In the genomic region with DNA sequence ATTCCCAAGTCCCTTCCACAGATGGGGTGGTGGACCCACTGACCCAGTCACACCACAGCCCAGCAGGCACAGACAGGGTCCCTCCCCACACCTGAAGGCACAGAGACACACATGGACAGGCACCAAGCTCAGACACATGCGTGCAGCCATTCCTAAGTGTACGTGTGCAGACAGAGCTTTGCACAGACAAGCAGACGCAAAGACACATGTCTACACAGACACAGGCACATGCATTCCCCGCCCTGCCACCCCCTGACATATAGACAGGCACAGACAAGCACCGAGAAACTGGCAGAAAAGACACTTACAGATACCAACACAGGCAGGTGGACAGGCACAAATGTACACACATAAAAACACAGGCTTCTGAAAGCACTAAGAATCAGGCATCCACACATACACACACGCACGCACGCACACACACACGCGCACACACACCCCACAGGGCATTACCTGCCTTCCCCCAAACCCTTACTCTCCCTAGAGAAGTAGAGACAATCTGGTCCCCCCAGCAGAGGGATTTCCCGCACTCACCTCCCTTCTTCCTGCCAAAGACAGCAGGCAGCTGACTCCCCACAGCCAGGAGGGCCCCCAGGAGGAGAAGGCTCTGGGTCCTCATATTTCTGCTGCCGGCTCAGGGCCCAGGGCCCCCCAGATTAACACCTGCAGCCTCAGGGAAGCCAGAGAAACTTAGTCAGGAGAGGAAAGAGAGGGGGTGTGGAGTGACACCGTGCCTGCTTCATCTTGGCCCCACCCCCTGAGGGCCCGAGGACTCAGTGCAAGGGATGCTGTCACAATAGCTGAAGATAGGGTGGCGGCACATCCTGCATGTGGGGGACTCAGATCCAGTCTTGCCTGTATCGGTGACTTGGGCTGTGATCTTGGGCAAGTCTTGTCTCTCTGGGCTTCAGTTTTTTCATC, we compare ENCODE assay signal across 21 cellular contexts. TPM values are rescaled to one million over a fixed set of nuclear protein-coding genes. Genes with fewer than 3 reads are reported as not detected.
DNase-seq lines count a peak whose midpoint lies in the region; ATAC-seq and TF ChIP-seq lines count a peak whose summit lies in the region.
"Had no signal": no experiment of that assay in that cellular context is flagged by ENCODE, and none has a peak within 500 bp of the region (broad histone marks: within the 10 kb centered on the region; RNA-seq: fewer than 3 reads in every experiment).

A gene with protein sequence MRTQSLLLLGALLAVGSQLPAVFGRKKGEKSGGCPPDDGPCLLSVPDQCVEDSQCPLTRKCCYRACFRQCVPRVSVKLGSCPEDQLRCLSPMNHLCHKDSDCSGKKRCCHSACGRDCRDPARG (minus strand): TSS at position 710 of the 921 bp plus-strand sequence. CDS start 91 bp downstream, at position 619.

- no peak within 1 kb of the TSS for H3K4me2 ChIP-seq in Karpas-422 (ENCODE audit: low read depth, low read length, poor library complexity, severe bottlenecking)

- H3K4me1 ChIP-seq in Karpas-422 (ENCODE audit: low read length) (peaks cover 4% of the 10 kb centered on the region), endodermal cell (ENCODE audit: control insufficient read depth, insufficient read depth, low read length) (no peaks in the 10 kb centered on the region), prostate gland (replicated peaks) (no peaks in the 10 kb centered on the region)
- H3K4me1 ChIP-seq: adrenal gland, heart left ventricle, SJSA1, upper lobe of right lung had no signal

- intact Hi-C loops in prostate gland (cut with DNase I) = no loop called here

- H3K9ac ChIP-seq in Karpas-422 (ENCODE audit: low read length) (no peak within 1 kb of the TSS), endodermal cell (ENCODE audit: extremely low read depth, low read length, poor library complexity, severe bottlenecking) (no peak within 1 kb of the TSS)

- no peaks in the 10 kb centered on the region for H3K9me2 ChIP-seq in Karpas-422 (replicated peaks; ENCODE audit: insufficient read depth, low read length)

- no peak within 1 kb of the TSS for H2AFZ ChIP-seq in Karpas-422 (ENCODE audit: low read length)

- TF ChIP-seq CTCF in endodermal cell (conservative IDR thresholded peaks at IDR 0.05) (no peak), prostate gland (IDR thresholded peaks at IDR 0.05) (no peak)

- no peaks in the 10 kb centered on the region for H3K36me3 ChIP-seq in Karpas-422 (ENCODE audit: insufficient read depth, low read length)
- H3K36me3 ChIP-seq in endodermal cell (ENCODE audit: control insufficient read depth, insufficient read depth, low read length) = no peaks in the 10 kb centered on the region
- no peaks in the 10 kb centered on the region for H3K36me3 ChIP-seq in prostate gland
- H3K36me3 ChIP-seq: adrenal gland, heart left ventricle, SJSA1, upper lobe of right lung had no signal

- no peak for DNase-seq in activated CD4-positive, CD25-positive, alpha-beta regulatory T cell (lab: John Stamatoyannopoulos, UW)
- peak; percentile 52 for DNase-seq in Karpas-422
- peak; percentile 70 for DNase-seq in endodermal cell
- peak; percentile 43 for DNase-seq in prostate gland (ENCODE audit: low spot score)
- DNase-seq: heart left ventricle, kidney, NCI-H1105, NCI-H2227 treated with DMSO at 0.1 percent for 48 hours, upper lobe of right lung had no signal

- no peak within 1 kb of the TSS for H3K27ac ChIP-seq in Karpas-422 (ENCODE audit: low read length)
- H3K27ac ChIP-seq in endodermal cell (ENCODE audit: low read depth, low read length) = no peak within 1 kb of the TSS
- no peak within 1 kb of the TSS for H3K27ac ChIP-seq in prostate gland
- H3K27ac ChIP-seq: adrenal gland, heart left ventricle, SJSA1, upper lobe of right lung had no signal

- H3K27me3 ChIP-seq in Karpas-422 (ENCODE audit: low read length) (no peaks in the 10 kb centered on the region), endodermal cell (ENCODE audit: control insufficient read depth, insufficient read depth, low read length, poor library complexity, severe bottlenecking) (no peaks in the 10 kb centered on the region), prostate gland (replicated peaks; ENCODE audit: insufficient read depth) (no peaks in the 10 kb centered on the region)
- H3K27me3 ChIP-seq: upper lobe of right lung had no signal

- H3K27me3 Mint-ChIP-seq in endodermal cell (ENCODE audit: insufficient read depth) = no peaks in the 10 kb centered on the region

- no peaks in the 10 kb centered on the region for H3K79me2 ChIP-seq in Karpas-422 (ENCODE audit: low read length)

- H4K20me1 ChIP-seq in Karpas-422 (ENCODE audit: insufficient read depth, low read depth, low read length) = no peaks in the 10 kb centered on the region

- H3K9me3 ChIP-seq in Karpas-422 (ENCODE audit: low read length) (no peaks in the 10 kb centered on the region), endodermal cell (ENCODE audit: control insufficient read depth, low read length) (no peaks in the 10 kb centered on the region), prostate gland (no peaks in the 10 kb centered on the region)
- H3K9me3 ChIP-seq: adrenal gland, heart left ventricle, SJSA1, upper lobe of right lung had no signal

- no peak within 1 kb of the TSS for H3K4me3 ChIP-seq in Karpas-422 (ENCODE audit: low read length)
- no peak within 1 kb of the TSS for H3K4me3 ChIP-seq in endodermal cell (ENCODE audit: low read length)
- no peak within 1 kb of the TSS for H3K4me3 ChIP-seq in prostate gland
- H3K4me3 ChIP-seq: adrenal gland, heart left ventricle, SJSA1, upper lobe of right lung had no signal

- H3K27ac Mint-ChIP-seq in endodermal cell = peak within 1 kb of the TSS; percentile 26
- H3K27ac Mint-ChIP-seq: CD14-positive monocyte had no signal

- no peaks in the 10 kb centered on the region for H3K4me1 Mint-ChIP-seq in endodermal cell
- H3K4me1 Mint-ChIP-seq: CD14-positive monocyte had no signal

- no peak for TF ChIP-seq POLR2A in prostate gland (IDR thresholded peaks at IDR 0.05)

- WGBS in endodermal cell (ENCODE audit: insufficient coverage in 1 of 2, insufficient read length in 1 of 2), 2 experiments = 60 to 74% methylated on average over 1 to 16 of the region's 16 CpGs
- WGBS in prostate gland = 35% methylated on average over 16 of the region's 16 CpGs

- no peaks in the 10 kb centered on the region for H3K36me3 Mint-ChIP-seq in endodermal cell (ENCODE audit: low read depth)
- H3K36me3 Mint-ChIP-seq: CD14-positive monocyte, IgD-negative memory B cell had no signal

- no peak within 1 kb of the TSS for H3K4me3 Mint-ChIP-seq in endodermal cell
- H3K4me3 Mint-ChIP-seq: CD14-positive monocyte, IgD-negative memory B cell had no signal

- ATAC-seq in activated CD4-positive, CD25-positive, alpha-beta regulatory T cell treated with anti-CD3 and anti-CD28 coated beads, Interleukin-2, amount 50 U/mL, for 24 hours = peak; percentile 39 to 46
- ATAC-seq in HG02870 (IDR thresholded peaks at IDR 0.05; ENCODE audit: unreplicated experiment) (no peak), HG03025 (IDR thresholded peaks at IDR 0.05; ENCODE audit: low FRiP score, unreplicated experiment) (no peak), GM18861 (IDR thresholded peaks at IDR 0.05; ENCODE audit: unreplicated experiment) (no peak)
- ATAC-seq: heart left ventricle, upper lobe of right lung had no signal

- H3K9me3 Mint-ChIP-seq in endodermal cell = no peaks in the 10 kb centered on the region
- H3K9me3 Mint-ChIP-seq: CD14-positive monocyte, IgD-negative memory B cell had no signal

RNA-seq across cellular contexts. Expression of the gene that starts here (rescaled TPM):
- not detected in 2 replicates for total RNA-seq in Karpas-422 (2014; rRNA removed; shearing (Covaris generic); ENCODE audit: low replicate concordance)
- total RNA-seq in endodermal cell = not detected
- not detected for polyA plus RNA-seq in endodermal cell (2013, experiment 1 of 2)
- not detected for polyA plus RNA-seq in endodermal cell (2013, experiment 2 of 2)
- 1 to 10 TPM; 1.0 to 2.3 TPM for total RNA-seq in prostate gland
- total RNA-seq: A172, adrenal gland, chondrocyte, epithelial cell of proximal tubule, heart left ventricle, renal cortical epithelial cell, SJSA1 had no signal
- polyA plus RNA-seq: adrenal gland, CD14-positive monocyte, heart left ventricle, IgD-negative memory B cell had no signal

Comparison
In these comparisons a context has a peak if more than half of its experiments do, and no peak if none do; other contexts are left out.
1. Peak in DNase-seq in Karpas-422; RNA of the gene not detected or under 1 TPM.
2. Peak in DNase-seq in endodermal cell; RNA of the gene not detected or under 1 TPM.
3. ATAC-seq: peak in activated CD4-positive, CD25-positive, alpha-beta regulatory T cell treated with anti-CD3 and anti-CD28 coated beads, Interleukin-2, amount 50 U/mL, for 24 hours (2 of 2); none in HG02870 (single experiment), HG03025 (single experiment) and GM18861 (single experiment).